In the genomic region with DNA sequence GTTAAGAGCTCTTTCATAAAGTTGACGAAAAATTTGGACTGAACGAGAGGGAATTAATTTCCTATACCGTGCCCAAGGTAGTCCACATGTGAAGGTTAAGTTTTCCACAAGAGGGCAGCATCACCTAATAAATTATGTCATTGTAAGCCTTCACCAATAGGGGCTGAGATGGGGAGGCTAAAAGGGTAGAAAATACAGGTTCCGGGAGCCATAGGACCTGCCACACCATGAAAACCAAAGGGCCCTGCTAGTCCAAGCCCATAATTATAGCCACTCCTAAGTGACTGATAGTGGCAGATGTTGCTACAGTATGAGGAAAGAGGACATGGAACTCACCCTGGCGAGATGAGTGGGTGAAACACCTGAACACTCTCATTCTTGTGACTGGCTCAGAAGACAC, we compare ENCODE assay signal across 8 cellular contexts.
DNase-seq lines count a peak whose midpoint lies in the region; ATAC-seq and TF ChIP-seq lines count a peak whose summit lies in the region.

No MANE protein-coding gene starts in this region.

- H3K4me3 ChIP-seq in Jurkat, Clone E6-1 (ENCODE audit: low read length) = no peak overlapping the region
- no peak overlapping the region for H3K4me3 ChIP-seq in esophagus muscularis mucosa

- no peaks in the 10 kb centered on the region for H3K4me1 Mint-ChIP-seq in neural crest cell

- no peaks in the 10 kb centered on the region for H3K9me3 Mint-ChIP-seq in neural crest cell

- no peaks in the 10 kb centered on the region for H3K36me3 ChIP-seq in esophagus muscularis mucosa

- no peaks in the 10 kb centered on the region for H3K4me1 ChIP-seq in esophagus muscularis mucosa

- WGBS in esophagus muscularis mucosa = 24% methylated on average over 5 of the region's 5 CpGs

- no peaks in the 10 kb centered on the region for H3K36me3 Mint-ChIP-seq in neural crest cell (ENCODE audit: low read depth)

- no peaks in the 10 kb centered on the region for H3K27me3 Mint-ChIP-seq in neural crest cell (ENCODE audit: low read depth)

- peak; percentile 90 for ATAC-seq in GM21526 (IDR thresholded peaks at IDR 0.05; ENCODE audit: low FRiP score, unreplicated experiment)
- ATAC-seq in HG02571 (IDR thresholded peaks at IDR 0.05; ENCODE audit: unreplicated experiment) = no peak

- DNase-seq in stimulated activated CD4-positive, alpha-beta T cell treated with anti-CD3 and anti-CD28 coated beads, Interleukin-4, amount 100 ng/mL, for 24 hours = peak; percentile 8
- DNase-seq in stimulated activated CD4-positive, alpha-beta T cell treated with anti-CD3 and anti-CD28 coated beads, Interleukin-1b, Interleukin-23, amount 100 ng/mL, for 48 hours = no peak
- DNase-seq in Jurkat, Clone E6-1 (ENCODE audit: low read depth, low spot score) = peak; percentile 35
- DNase-seq in SK-MEL-5 (ENCODE audit: low read depth, low spot score) = peak; percentile 71
- DNase-seq in esophagus muscularis mucosa (ENCODE audit: extremely low spot score) = no peak
- DNase-seq in neural crest cell (ENCODE audit: low read depth, low spot score) = peak; percentile 9

- in situ Hi-C loops in SK-MEL-5 (cut with HindIII; ENCODE audit: low pct_unique_long_range_greater_than_20kb, low sequenced_read_pairs) = no loop called here

- no peaks in the 10 kb centered on the region for H3K27me3 ChIP-seq in esophagus muscularis mucosa

- H3K9me3 ChIP-seq in esophagus muscularis mucosa = no peaks in the 10 kb centered on the region

- no peak overlapping the region for H3K27ac Mint-ChIP-seq in neural crest cell (ENCODE audit: unreplicated experiment)

- no peak overlapping the region for H3K4me3 Mint-ChIP-seq in neural crest cell

- TF ChIP-seq CTCF in esophagus muscularis mucosa (IDR thresholded peaks at IDR 0.05) (peak; percentile 53 to 58 (median 54)), neural crest cell (conservative IDR thresholded peaks at IDR 0.05) (peak; percentile 75)

- no peak for TF ChIP-seq EP300 in esophagus muscularis mucosa (IDR thresholded peaks at IDR 0.05)

- H3K27ac ChIP-seq in esophagus muscularis mucosa (replicated peaks in 1 of 4) = no peak overlapping the region

- no peak for TF ChIP-seq POLR2A in esophagus muscularis mucosa (IDR thresholded peaks at IDR 0.05; ENCODE audit: low read depth)

- intact Hi-C loops in esophagus muscularis mucosa (cut with DNase I) = loop anchor here (5.0 kb wide), 2 partner anchors 215 to 295 kb away; no protein-coding TSS in a partner anchor

Comparison
In these comparisons a context has a peak if more than half of its experiments do, and no peak if none do; other contexts are left out.
1. DNase-seq: peak in stimulated activated CD4-positive, alpha-beta T cell treated with anti-CD3 and anti-CD28 coated beads, Interleukin-4, amount 100 ng/mL, for 24 hours (single experiment), Jurkat, Clone E6-1 (single experiment), SK-MEL-5 (single experiment) and neural crest cell (single experiment); none in stimulated activated CD4-positive, alpha-beta T cell treated with anti-CD3 and anti-CD28 coated beads, Interleukin-1b, Interleukin-23, amount 100 ng/mL, for 48 hours (single experiment) and esophagus muscularis mucosa (single experiment).